In genomic region chr1:46394872-46395465, GRCh38 we compare ENCODE assay signal across 9 cellular contexts. TPM values are rescaled to one million over a fixed set of nuclear protein-coding genes. Genes with fewer than 3 reads are reported as not detected.
DNase-seq lines count a peak whose midpoint lies in the region; ATAC-seq and TF ChIP-seq lines count a peak whose summit lies in the region.
"Had no signal": no experiment of that assay in that cellular context is flagged by ENCODE, and none has a peak within 500 bp of the region (broad histone marks: within the 10 kb centered on the region; RNA-seq: fewer than 3 reads in every experiment).

No MANE protein-coding gene starts in this region.

- peak overlapping the region; percentile 77 for H3K9ac ChIP-seq in MM.1S (ENCODE audit: low read length)

- peaks cover 89% of the 10 kb centered on the region for H3K27me3 Mint-ChIP-seq in nephron progenitor cell (ENCODE audit: low read depth, poor library complexity)

- H3K36me3 ChIP-seq in MM.1S (replicated peaks; ENCODE audit: insufficient read depth, low read length) = no peaks in the 10 kb centered on the region
- no peaks in the 10 kb centered on the region for H3K36me3 ChIP-seq in esophagus squamous epithelium

- no peak overlapping the region for H3K27ac Mint-ChIP-seq in nephron progenitor cell

- no peaks in the 10 kb centered on the region for H3K27me3 ChIP-seq in MM.1S (replicated peaks; ENCODE audit: insufficient read depth, low read length)
- H3K27me3 ChIP-seq in esophagus squamous epithelium = peaks cover 0 to 22% (median 0%) of the 10 kb centered on the region in 4 donors

- H3K9me2 ChIP-seq in MM.1S (replicated peaks; ENCODE audit: insufficient read depth, low read length) = no peaks in the 10 kb centered on the region

- peak overlapping the region; percentile 80 for H3K4me2 ChIP-seq in MM.1S (ENCODE audit: low read depth, low read length)

- peak overlapping the region; percentile 88 for H3K4me3 Mint-ChIP-seq in nephron progenitor cell

- H2AFZ ChIP-seq in MM.1S (ENCODE audit: low read length) = peak overlapping the region; percentile 77

- peaks cover 61% of the 10 kb centered on the region for H3K4me1 Mint-ChIP-seq in nephron progenitor cell

- 15 to 33% methylated on average over 6 to 15 of the region's 17 CpGs for WGBS in esophagus squamous epithelium, 2 donors

- H3F3A ChIP-seq in MM.1S (ENCODE audit: insufficient read depth, low read length) = peaks cover 23% of the 10 kb centered on the region

- H3K4me1 ChIP-seq in MM.1S (ENCODE audit: low read length) (peaks cover 26% of the 10 kb centered on the region), esophagus squamous epithelium (peaks cover 14 to 46% (median 20%) of the 10 kb centered on the region in 3 donors)

- DNase-seq in MM.1S (peak; percentile 42), esophagus squamous epithelium (lab: John Stamatoyannopoulos, UW) (no peak), nephron progenitor cell (no peak), GM13977 (ENCODE audit: low spot score) (no peak), NCI-H2107 (lab: John Stamatoyannopoulos, UW) (no peak), epidermal melanocyte (ENCODE audit: insufficient read length, low spot score) (no peak)
- DNase-seq: DND-41 had no signal

- no peak for TF ChIP-seq POLR2A in esophagus squamous epithelium (IDR thresholded peaks at IDR 0.05)

- intact Hi-C loops in esophagus squamous epithelium (cut with DNase I) = no loop called here

- peaks cover 16% of the 10 kb centered on the region for H3K36me3 Mint-ChIP-seq in nephron progenitor cell (ENCODE audit: low read depth)

- H3K79me2 ChIP-seq in MM.1S (ENCODE audit: low read length) = peaks cover 33% of the 10 kb centered on the region

- H3K9me3 ChIP-seq in MM.1S (replicated peaks; ENCODE audit: insufficient read depth, low read length) (no peaks in the 10 kb centered on the region), esophagus squamous epithelium (peaks cover 0 to 24% (median 15%) of the 10 kb centered on the region in 3 donors)

- peak overlapping the region; percentile 76 for H3K27ac ChIP-seq in 22Rv1
- peak overlapping the region; percentile 60 for H3K27ac ChIP-seq in MM.1S (ENCODE audit: low read length)
- H3K27ac ChIP-seq in esophagus squamous epithelium = peak overlapping the region in 2 of 4 donors; percentile 3 to 68

- in situ Hi-C loops in GM13977 (cut with MboI; ENCODE audit: low pct_unique_long_range_greater_than_20kb, low sequenced_read_pairs, unreplicated experiment) = no loop called here

- no peaks in the 10 kb centered on the region for H4K20me1 ChIP-seq in MM.1S (ENCODE audit: insufficient read depth, low read length)

- H3K9me3 Mint-ChIP-seq in nephron progenitor cell = peaks cover 28% of the 10 kb centered on the region

- H3K4me3 ChIP-seq in MM.1S (ENCODE audit: low read length) (peak overlapping the region; percentile 95), esophagus squamous epithelium (peak overlapping the region; percentile 51 to 77 (median 62))

- no peak for TF ChIP-seq CTCF in 22Rv1 (IDR thresholded peaks at IDR 0.05)
- TF ChIP-seq CTCF in MM.1S (IDR thresholded peaks at IDR 0.05; ENCODE audit: low read length) = no peak
- no peak for TF ChIP-seq CTCF in esophagus squamous epithelium (IDR thresholded peaks at IDR 0.05)
- TF ChIP-seq CTCF in nephron progenitor cell (IDR thresholded peaks at IDR 0.05) = no peak
- TF ChIP-seq CTCF in GM13977 (IDR thresholded peaks at IDR 0.05; ENCODE audit: extremely low read depth, insufficient read depth, missing control alignments) = no peak

- no peak for ATAC-seq in GM18870 (IDR thresholded peaks at IDR 0.05; ENCODE audit: unreplicated experiment)

RNA-seq across cellular contexts. Expression of gene FAAH, which starts 0.9 kb away (rescaled TPM):
- 10 to 100 TPM; 12.3 to 29.6 (median 16.7) TPM for total RNA-seq in esophagus squamous epithelium

RNA-seq across cellular contexts. Expression of gene NSUN4, which starts 54.4 kb away (rescaled TPM):
- 10 to 100 TPM; 10.1 to 22.1 (median 16.2) TPM for total RNA-seq in esophagus squamous epithelium
